ENCODE assay signal across 1 cellular context in the genomic region with DNA sequence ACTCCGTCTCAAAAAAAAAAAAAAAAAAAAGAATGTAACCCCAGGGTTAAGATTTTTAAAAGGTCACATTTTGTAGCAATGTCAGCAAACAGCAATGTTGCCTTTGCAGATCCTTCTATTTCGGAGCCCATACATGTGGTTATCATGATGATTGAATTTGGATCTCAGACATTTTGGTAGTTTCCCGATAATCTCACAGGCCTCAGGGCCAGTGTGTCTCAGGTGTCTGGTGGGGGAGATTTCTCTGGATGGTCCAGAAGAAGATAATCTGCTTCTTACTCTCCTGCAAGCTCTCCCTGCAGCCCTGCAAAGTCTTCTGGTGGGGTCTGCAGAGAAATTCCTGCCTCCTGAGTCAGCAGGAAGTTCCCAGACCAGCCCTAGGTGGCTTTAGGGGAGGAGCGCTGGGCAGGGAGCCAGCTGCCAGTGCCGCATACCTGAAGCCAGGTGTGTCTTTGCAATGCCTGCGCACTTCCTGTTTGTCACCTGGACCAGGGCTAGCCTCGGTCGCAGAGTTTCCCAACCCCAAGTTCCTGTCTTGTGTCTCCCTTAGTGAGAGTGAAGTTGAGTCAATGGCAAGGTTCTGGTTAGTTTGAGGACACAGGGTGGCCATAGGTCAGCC.
A peak's percentile ranks its signal among the peaks of the same experiment; 100 is the strongest.
TF ChIP-seq lines count a peak whose summit lies in the region.

No MANE protein-coding gene starts in this region.

TF ChIP-seq in Ishikawa, 13 proteins besides CTCF, POLR2A, EP300 and RAD21 (continued from another document):
- TF ChIP-seq REST (IDR thresholded peaks at IDR 0.05; ENCODE audit: low read depth) = no peak
- TF ChIP-seq ZBTB7A (IDR thresholded peaks at IDR 0.05; ENCODE audit: low read depth) = peak; percentile 85
- TF ChIP-seq USF1 (IDR thresholded peaks at IDR 0.05) = peak; percentile 60; the same call in 1 of the 2 replicates
